8 cellular contexts compared by ENCODE assay signal in the genomic region with DNA sequence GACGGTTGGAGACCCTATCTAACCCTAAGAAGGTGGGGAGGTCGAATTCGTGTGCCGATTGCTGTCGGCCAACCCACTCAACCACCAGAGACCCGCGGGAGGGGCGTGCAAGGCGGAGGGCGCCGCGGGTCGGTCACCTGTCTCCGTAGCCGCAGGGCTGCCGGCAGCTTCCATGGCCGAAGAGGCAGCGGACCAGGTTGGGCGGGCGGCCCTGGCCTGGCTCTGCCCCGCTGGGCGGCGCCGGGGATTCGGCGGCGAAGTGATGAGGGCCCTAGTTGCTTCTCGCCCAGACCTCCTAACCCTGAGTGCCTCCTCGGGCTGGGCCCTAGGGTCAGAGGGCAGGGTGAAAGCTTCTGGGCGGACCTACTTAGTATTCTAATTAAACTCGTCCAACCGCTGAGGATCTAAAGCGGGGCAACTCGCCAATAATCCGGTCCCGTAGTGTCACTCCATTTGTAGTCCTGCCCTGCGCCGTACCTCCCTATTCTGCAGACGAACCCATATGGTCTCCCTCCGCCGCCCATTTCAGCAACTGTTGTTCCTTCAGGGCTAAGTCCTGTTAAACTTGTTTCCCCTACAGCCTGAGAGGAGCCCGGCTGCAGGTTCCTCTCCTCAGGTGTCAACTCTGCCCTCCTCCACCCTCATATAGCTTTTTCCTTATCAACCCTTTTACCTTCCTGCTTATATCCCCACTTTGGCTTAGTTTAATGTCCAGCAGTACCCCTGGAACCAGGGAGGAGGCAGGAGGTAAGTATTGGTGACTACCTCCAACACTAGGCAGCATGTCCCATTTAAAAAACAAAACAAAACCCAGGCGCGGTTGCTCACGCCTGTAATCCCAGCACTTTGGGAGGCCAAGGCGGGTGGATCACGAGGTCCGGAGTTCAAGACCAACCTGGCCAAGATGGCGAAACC. TPM values are rescaled to one million over a fixed set of nuclear protein-coding genes. Genes with fewer than 3 reads are reported as not detected.
DNase-seq lines count a peak whose midpoint lies in the region; ATAC-seq and FAIRE-seq lines count a peak whose summit lies in the region.

Gene PYM1, minus strand, starts transcription at position 307 of the 915 bp plus-strand sequence. Its CDS starts 133 bp downstream, at position 174.

- peaks cover 8% of the 10 kb centered on the region for H3K79me1 ChIP-seq in mesendoderm (ENCODE audit: low read length)

- ATAC-seq in CD4-positive, CD25-positive, alpha-beta regulatory T cell (ENCODE audit: low read depth in 2 of 2) = peak; percentile 22 to 24
- ATAC-seq in HG03439 (IDR thresholded peaks at IDR 0.05; ENCODE audit: unreplicated experiment) = peak; percentile 44
- ATAC-seq in activated CD8-positive, alpha-beta memory T cell treated with anti-CD3 and anti-CD28 coated beads, Interleukin-2, amount 10 ng/mL, durations not matched to agents 7 days and 5 days = peak; percentile 52

- peak within 1 kb of the TSS; percentile 97 for H2BK5ac ChIP-seq in mesendoderm (ENCODE audit: low read length)

- H3K4ac ChIP-seq in mesendoderm (ENCODE audit: low read depth, low read length) = peak within 1 kb of the TSS; percentile 89

- peaks cover 28% of the 10 kb centered on the region for H3K27me3 Mint-ChIP-seq in CD4-positive, CD25-positive, alpha-beta regulatory T cell
- H3K27me3 Mint-ChIP-seq in activated CD8-positive, alpha-beta memory T cell treated with anti-CD3 and anti-CD28 coated beads, Interleukin-2, amount 10 ng/mL, durations not matched to agents 7 days and 5 days = no peaks in the 10 kb centered on the region

- H3K4me3 ChIP-seq in CD4-positive, CD25-positive, alpha-beta regulatory T cell (ENCODE audit: low read depth, low read length) = peak within 1 kb of the TSS; percentile 94
- H3K4me3 ChIP-seq in mesendoderm (ENCODE audit: low read length) = peak within 1 kb of the TSS; percentile 78

- peak within 1 kb of the TSS; percentile 5 for H4K5ac ChIP-seq in mesendoderm (ENCODE audit: low read length)

- H3K9me3 ChIP-seq in CD4-positive, CD25-positive, alpha-beta regulatory T cell (ENCODE audit: control insufficient read depth in 2 of 2, low read length in 2 of 2) = no peaks in the 10 kb centered on the region

- peak within 1 kb of the TSS; percentile 35 for H3K4me2 ChIP-seq in mesendoderm (ENCODE audit: low read length)

- peaks cover 24% of the 10 kb centered on the region for H3K36me3 Mint-ChIP-seq in CD4-positive, CD25-positive, alpha-beta regulatory T cell
- H3K36me3 Mint-ChIP-seq in activated CD8-positive, alpha-beta memory T cell treated with anti-CD3 and anti-CD28 coated beads, Interleukin-2, amount 10 ng/mL, durations not matched to agents 7 days and 5 days = peaks cover 36% of the 10 kb centered on the region

- H3K4me1 ChIP-seq in CD4-positive, CD25-positive, alpha-beta regulatory T cell (ENCODE audit: control insufficient read depth, insufficient read depth, low read length, poor library complexity, severe bottlenecking) = peaks cover 51% of the 10 kb centered on the region
- peaks cover 6% of the 10 kb centered on the region for H3K4me1 ChIP-seq in mesendoderm (ENCODE audit: control insufficient read depth, low read depth, low read length)

- H2BK15ac ChIP-seq in mesendoderm (replicated peaks; ENCODE audit: low read depth) = no peak within 1 kb of the TSS

- CTCF ChIA-PET in activated CD8-positive, alpha-beta memory T cell treated with anti-CD3 and anti-CD28 coated beads, Interleukin-2, amount 10 ng/mL, durations not matched to agents 7 days and 5 days (lab: Charles Lee) = interaction anchor here (0.5 to 8.0 kb wide), 11 partner anchors 12 to 198 kb away, joined by 3 to 121 read pairs (median 5); partner anchors contain the start of genes CD63, DNAJC14, ORMDL2 and SARNP

- WGBS in mesendoderm (ENCODE audit: extremely low coverage, insufficient coverage, low lambda C conversion rate) = no CpG with 5 or more reads among the region's 49 CpGs

- H3K36me3 ChIP-seq in CD4-positive, CD25-positive, alpha-beta regulatory T cell (ENCODE audit: control insufficient read depth, insufficient read depth, low read length) = peaks cover 13% of the 10 kb centered on the region
- H3K36me3 ChIP-seq in mesendoderm (ENCODE audit: control insufficient read depth, insufficient read depth, low read length) = no peaks in the 10 kb centered on the region

- H3K9ac ChIP-seq in mesendoderm (ENCODE audit: low read length) = peak within 1 kb of the TSS; percentile 75

- H2BK120ac ChIP-seq in mesendoderm (ENCODE audit: low read depth, low read length) = peak within 1 kb of the TSS; percentile 73

- H2AK5ac ChIP-seq in mesendoderm (ENCODE audit: low read length) = peak within 1 kb of the TSS; percentile 24

- FAIRE-seq in GM19239 (lab: Jason Lieb, UNC) = peak; percentile 81

- peak within 1 kb of the TSS; percentile 97 for H3K56ac ChIP-seq in mesendoderm (ENCODE audit: low read length)

- peak within 1 kb of the TSS; percentile 90 to 100 (median 98) for H3K4me3 Mint-ChIP-seq in CD4-positive, CD25-positive, alpha-beta regulatory T cell
- peak within 1 kb of the TSS; percentile 96 for H3K4me3 Mint-ChIP-seq in activated CD8-positive, alpha-beta memory T cell treated with anti-CD3 and anti-CD28 coated beads, Interleukin-2, amount 10 ng/mL, durations not matched to agents 7 days and 5 days

- peak within 1 kb of the TSS; percentile 92 for H3K27ac ChIP-seq in CD4-positive, CD25-positive, alpha-beta regulatory T cell (ENCODE audit: insufficient read depth, low read length, poor library complexity, severe bottlenecking)
- peak within 1 kb of the TSS; percentile 96 for H3K27ac ChIP-seq in mesendoderm (ENCODE audit: low read depth, low read length)

- peak; percentile 54 to 96 (median 72) for DNase-seq in CD4-positive, CD25-positive, alpha-beta regulatory T cell
- DNase-seq in GM19239 (ENCODE audit: insufficient read length, low spot score) (peak; percentile 41), NOMO-1 (lab: John Stamatoyannopoulos, UW; ENCODE audit: unreplicated experiment in 2 of 2) (peak; percentile 91 to 97), epidermal melanocyte (ENCODE audit: insufficient read length, low spot score) (peak; percentile 37), mesendoderm (peak; percentile 95)
- DNase-seq in activated CD8-positive, alpha-beta memory T cell treated with anti-CD3 and anti-CD28 coated beads, Interleukin-2, amount 10 ng/mL, durations not matched to agents 7 days and 5 days = peak; percentile 93
- peak; percentile 43 to 70 for DNase-seq in stimulated activated CD8-positive, alpha-beta memory T cell treated with anti-CD3 and anti-CD28 coated beads, Interleukin-7, amount 100 ng/mL, for 48 hours (ENCODE audit: extremely low read depth in 1 of 2, low read depth in 1 of 2)

- H3K18ac ChIP-seq in mesendoderm (ENCODE audit: low read length) = peak within 1 kb of the TSS; percentile 96

- H4K8ac ChIP-seq in mesendoderm (ENCODE audit: low read depth, low read length) = peak within 1 kb of the TSS; percentile 92

- H3K27me3 ChIP-seq in CD4-positive, CD25-positive, alpha-beta regulatory T cell (ENCODE audit: control insufficient read depth, insufficient read depth, low read length) = no peaks in the 10 kb centered on the region
- H3K27me3 ChIP-seq in mesendoderm (ENCODE audit: insufficient read depth, low read length, poor library complexity) = peaks cover 2% of the 10 kb centered on the region

- peaks cover 29% of the 10 kb centered on the region for H3K79me2 ChIP-seq in mesendoderm (ENCODE audit: control insufficient read depth, insufficient read depth, low read length)

- peaks cover 28 to 56% (median 38%) of the 10 kb centered on the region in 4 donors for H3K4me1 Mint-ChIP-seq in CD4-positive, CD25-positive, alpha-beta regulatory T cell
- H3K4me1 Mint-ChIP-seq in activated CD8-positive, alpha-beta memory T cell treated with anti-CD3 and anti-CD28 coated beads, Interleukin-2, amount 10 ng/mL, durations not matched to agents 7 days and 5 days = peaks cover 44% of the 10 kb centered on the region

- H3K27ac Mint-ChIP-seq in CD4-positive, CD25-positive, alpha-beta regulatory T cell = peak within 1 kb of the TSS; percentile 97 to 99 (median 98)
- peak within 1 kb of the TSS; percentile 98 for H3K27ac Mint-ChIP-seq in activated CD8-positive, alpha-beta memory T cell treated with anti-CD3 and anti-CD28 coated beads, Interleukin-2, amount 10 ng/mL, durations not matched to agents 7 days and 5 days

- peaks cover 0 to 4% (median 0%) of the 10 kb centered on the region in 7 donors for H3K9me3 Mint-ChIP-seq in CD4-positive, CD25-positive, alpha-beta regulatory T cell
- H3K9me3 Mint-ChIP-seq in activated CD8-positive, alpha-beta memory T cell treated with anti-CD3 and anti-CD28 coated beads, Interleukin-2, amount 10 ng/mL, durations not matched to agents 7 days and 5 days (ENCODE audit: low read depth) = no peaks in the 10 kb centered on the region

- peak within 1 kb of the TSS; percentile 71 for H3K23ac ChIP-seq in mesendoderm (ENCODE audit: low read length)

RNA-seq across cellular contexts. Expression of gene PYM1, which starts in this region (rescaled TPM):
- 34.0 TPM for total RNA-seq in CD4-positive, CD25-positive, alpha-beta regulatory T cell
- 100 to 1,000 TPM in 3 of 4 donors, 10 to 100 TPM in 1; 99.3 to 123 (median 114) TPM for polyA plus RNA-seq in CD4-positive, CD25-positive, alpha-beta regulatory T cell
- 10 to 100 TPM; 46.7 to 56.4 TPM for total RNA-seq in activated CD8-positive, alpha-beta memory T cell treated with anti-CD3 and anti-CD28 coated beads, Interleukin-2, amount 10 ng/mL, durations not matched to agents 7 days and 5 days
- 54.0 TPM for polyA plus RNA-seq in mesendoderm (2013, experiment 1 of 2)
- 55.1 TPM for polyA plus RNA-seq in mesendoderm (2013, experiment 2 of 2)

Comparison
In these comparisons a context has a peak if more than half of its experiments do, and no peak if none do; other contexts are left out.
1. Peak in every context shown above with its lines: DNase-seq, ATAC-seq, H3K4me3 ChIP-seq and H3K27ac ChIP-seq.
2. DNase-seq: peak in every context shown above with its lines; median percentile 95 in mesendoderm; 94 in NOMO-1; 93 in activated CD8-positive, alpha-beta memory T cell treated with anti-CD3 and anti-CD28 coated beads, Interleukin-2, amount 10 ng/mL, durations not matched to agents 7 days and 5 days; 72 in CD4-positive, CD25-positive, alpha-beta regulatory T cell; 56 in stimulated activated CD8-positive, alpha-beta memory T cell treated with anti-CD3 and anti-CD28 coated beads, Interleukin-7, amount 100 ng/mL, for 48 hours; 41 in GM19239; 37 in epidermal melanocyte.